Comparison of ENCODE assay signal across 11 cellular contexts in genomic region chr14:100585448-100586152, GRCh38. TPM values are rescaled to one million over a fixed set of nuclear protein-coding genes. Genes with fewer than 3 reads are reported as not detected.
DNase-seq lines count a peak whose midpoint lies in the region; ATAC-seq and TF ChIP-seq lines count a peak whose summit lies in the region.
"Had no signal": no experiment of that assay in that cellular context is flagged by ENCODE, and none has a peak within 500 bp of the region (broad histone marks: within the 10 kb centered on the region; RNA-seq: fewer than 3 reads in every experiment).

No MANE protein-coding gene starts in this region.

- no peak for TF ChIP-seq CTCF in endothelial cell (IDR thresholded peaks at IDR 0.05; ENCODE audit: unreplicated experiment)

- H3K9me3 Mint-ChIP-seq in activated T-cell treated with anti-CD3 and anti-CD28 coated beads, Interleukin-2, amount 50 U/mL, for 24 hours, result no peaks in the 10 kb centered on the region
- H3K9me3 Mint-ChIP-seq in endothelial cell (ENCODE audit: unreplicated experiment), result no peaks in the 10 kb centered on the region

- H3K36me3 Mint-ChIP-seq in activated T-cell treated with anti-CD3 and anti-CD28 coated beads, Interleukin-2, amount 50 U/mL, for 24 hours (ENCODE audit: low read depth), result no peaks in the 10 kb centered on the region
- H3K36me3 Mint-ChIP-seq in endothelial cell (ENCODE audit: low read depth, unreplicated experiment), result peaks cover 8% of the 10 kb centered on the region

- intact Hi-C loops in sciatic nerve (cut with DNase I), result no loop called here

- peaks cover 36% of the 10 kb centered on the region for H3K27me3 Mint-ChIP-seq in activated T-cell treated with anti-CD3 and anti-CD28 coated beads, Interleukin-2, amount 50 U/mL, for 24 hours
- peaks cover 21% of the 10 kb centered on the region for H3K27me3 Mint-ChIP-seq in endothelial cell (ENCODE audit: unreplicated experiment)

- ATAC-seq in sciatic nerve (no peak), GM21390 (IDR thresholded peaks at IDR 0.05; ENCODE audit: unreplicated experiment) (no peak)

- H3K27ac Mint-ChIP-seq in activated T-cell treated with anti-CD3 and anti-CD28 coated beads, Interleukin-2, amount 50 U/mL, for 24 hours, result no peak overlapping the region
- H3K27ac Mint-ChIP-seq in endothelial cell (ENCODE audit: unreplicated experiment), result no peak overlapping the region

- no peak for DNase-seq in activated T-cell treated with anti-CD3 and anti-CD28 coated beads, Interleukin-2, amount 50 U/mL, for 24 hours
- no peak for DNase-seq in activated T-cell treated with anti-CD3 and anti-CD28 coated beads, Interleukin-2, amount 50 U/mL, for 48 hours
- DNase-seq in NCI-H69 (lab: John Stamatoyannopoulos, UW) (peak; percentile 67), endothelial cell (ENCODE audit: low spot score) (no peak), sciatic nerve (ENCODE audit: low spot score) (peak; percentile 44), islet precursor cell (no peak), T-helper 9 cell (no peak)
- DNase-seq: HCEC 1CT; KG1; stimulated activated naive CD4-positive, alpha-beta T cell treated with Interleukin-2 at 50 U/mL for 16 hours had no signal

- peak overlapping the region; percentile 71 for H3K4me3 Mint-ChIP-seq in activated T-cell treated with anti-CD3 and anti-CD28 coated beads, Interleukin-2, amount 50 U/mL, for 24 hours
- H3K4me3 Mint-ChIP-seq in endothelial cell (ENCODE audit: unreplicated experiment), result peak overlapping the region; percentile 59

- H3K4me1 Mint-ChIP-seq in activated T-cell treated with anti-CD3 and anti-CD28 coated beads, Interleukin-2, amount 50 U/mL, for 24 hours (ENCODE audit: low read depth), result peaks cover 7% of the 10 kb centered on the region
- H3K4me1 Mint-ChIP-seq in endothelial cell (ENCODE audit: unreplicated experiment), result peaks cover 2% of the 10 kb centered on the region

RNA-seq across cellular contexts. Expression of gene BEGAIN, which starts 1.6 kb away (rescaled TPM):
- total RNA-seq in endothelial cell (ENCODE audit: unreplicated experiment), result 1.6 TPM
- total RNA-seq in sciatic nerve, result 12.3 TPM

Comparison
In these comparisons a context has a peak if more than half of its experiments do, and no peak if none do; other contexts are left out.
1. DNase-seq: peak in NCI-H69 (single experiment) and sciatic nerve (single experiment); none in activated T-cell treated with anti-CD3 and anti-CD28 coated beads, Interleukin-2, amount 50 U/mL, for 24 hours (single experiment), activated T-cell treated with anti-CD3 and anti-CD28 coated beads, Interleukin-2, amount 50 U/mL, for 48 hours (0 of 2), endothelial cell (single experiment), islet precursor cell (single experiment) and T-helper 9 cell (single experiment).